In the genomic region with DNA sequence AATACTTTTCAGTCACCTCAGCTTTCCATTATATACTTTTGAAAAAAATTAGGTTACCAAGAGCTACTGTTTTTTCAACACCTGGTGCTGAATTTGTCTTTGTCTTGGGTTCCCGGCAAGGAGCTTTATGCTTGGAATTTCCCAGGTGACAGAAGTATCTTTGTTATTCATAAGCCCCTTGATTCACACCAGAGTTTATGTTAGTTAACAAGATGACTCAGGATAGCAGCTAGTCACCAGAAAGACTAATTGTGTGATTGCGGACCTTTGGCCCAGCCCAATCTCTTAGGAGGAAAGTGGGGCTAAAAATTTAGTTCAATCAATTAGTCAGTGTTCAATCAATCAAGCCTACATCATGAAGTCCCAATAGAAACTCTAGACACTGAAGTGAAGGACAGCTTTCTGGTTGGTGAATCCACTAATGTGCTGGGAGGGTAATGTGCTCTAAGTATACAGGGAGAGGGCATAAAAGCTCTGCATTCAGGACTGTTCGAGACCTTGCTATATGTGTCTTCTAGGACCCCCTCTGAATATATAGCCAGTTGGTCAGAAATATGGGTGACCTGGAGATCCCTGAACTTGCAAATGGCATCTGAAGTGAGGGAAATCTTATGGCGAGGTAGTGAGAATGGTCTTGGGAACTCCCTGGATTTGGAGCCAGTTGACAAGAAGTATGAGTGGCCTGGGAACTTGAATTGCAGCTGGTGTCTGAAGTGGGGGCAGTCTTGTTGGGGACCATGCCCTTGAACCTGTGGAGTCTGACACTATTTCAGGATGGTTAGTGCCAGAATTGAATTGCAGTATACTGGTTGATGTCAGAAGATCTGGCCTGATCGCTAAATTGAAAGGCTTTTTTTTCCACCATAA, we compare ENCODE assay signal across 1 cellular context.
TF ChIP-seq lines count a peak whose summit lies in the region.

No MANE protein-coding gene starts in this region.

TF ChIP-seq in A549, 52 proteins besides CTCF, POLR2A, EP300 and RAD21 (continued from another document):
- TF ChIP-seq RNF2 (IDR thresholded peaks at IDR 0.05; ENCODE audit: borderline replicate concordance, low read depth) = no peak
